8 cellular contexts compared by ENCODE assay signal in genomic region chr1:24744911-24745710, GRCh38. TPM values are rescaled to one million over a fixed set of nuclear protein-coding genes. Genes with fewer than 3 reads are reported as not detected.
A peak's percentile ranks its signal among the peaks of the same experiment; 100 is the strongest.
DNase-seq lines count a peak whose midpoint lies in the region; ATAC-seq, FAIRE-seq and TF ChIP-seq lines count a peak whose summit lies in the region.

TSS of gene CLIC4 (plus strand) at chr1:24745447. CDS start at chr1:24745554, 107 bp downstream.

- no peaks in the 10 kb centered on the region for H3K36me3 ChIP-seq in psoas muscle (ENCODE audit: insufficient read depth in 1 of 2, low read depth in 1 of 2)

- H3K4me3 Mint-ChIP-seq in T-helper 17 cell: peak within 1 kb of the TSS; percentile 88

- intact Hi-C loops in left ventricle myocardium superior (cut with micrococcal nuclease): loop anchor here (5.0 kb wide), 1 partner anchor 53 kb away; no protein-coding TSS in a partner anchor
- intact Hi-C loops in psoas muscle (cut with DNase I): loop anchor here in 1 of 2 donors (5.0 kb wide), 2 partner anchors 43 to 82 kb away; no protein-coding TSS in a partner anchor

- peak within 1 kb of the TSS; percentile 82 for H3K4me3 ChIP-seq in psoas muscle

- H3K9me3 ChIP-seq in T-helper 17 cell (ENCODE audit: control insufficient read depth, low read length, poor library complexity, severe bottlenecking) (no peaks in the 10 kb centered on the region), psoas muscle (no peaks in the 10 kb centered on the region)

- peak; percentile 66 for FAIRE-seq in urothelium cell line (lab: Jason Lieb, UNC)

- H3K27ac Mint-ChIP-seq in T-helper 17 cell: peak within 1 kb of the TSS; percentile 37

- no peaks in the 10 kb centered on the region for H3K4me1 ChIP-seq in psoas muscle

- peaks cover 13% of the 10 kb centered on the region for H3K27me3 Mint-ChIP-seq in T-helper 17 cell

- H3K4me1 Mint-ChIP-seq in T-helper 17 cell: peaks cover 14% of the 10 kb centered on the region

- in situ Hi-C loops in GM13976 (cut with MboI; ENCODE audit: low sequenced_read_pairs, unreplicated experiment): no loop called here

- peak within 1 kb of the TSS; percentile 79 for H3K27ac ChIP-seq in psoas muscle

- ATAC-seq in HG02852 (IDR thresholded peaks at IDR 0.05; ENCODE audit: unreplicated experiment): peak; percentile 64
- peak; percentile 91 for ATAC-seq in T-helper 17 cell
- peak; percentile 94 for ATAC-seq in left ventricle myocardium superior
- ATAC-seq in psoas muscle: peak; percentile 98 to 99 (median 99)

- peaks cover 3% of the 10 kb centered on the region for H3K36me3 Mint-ChIP-seq in T-helper 17 cell (ENCODE audit: low read depth)

- H3K27me3 ChIP-seq in psoas muscle (ENCODE audit: insufficient read depth in 3 of 3, low read length in 2 of 3): no peaks in the 10 kb centered on the region

- WGBS in psoas muscle, 3 donors: 0 to 1% (median 0%) methylated on average over 38 to 80 of the region's 80 CpGs

- peak; percentile 68 for TF ChIP-seq CTCF in GM13976 (IDR thresholded peaks at IDR 0.05; ENCODE audit: borderline replicate concordance, control extremely low read depth, extremely low read depth, insufficient read depth, missing control alignments)
- peak; percentile 21 for TF ChIP-seq CTCF in psoas muscle (IDR thresholded peaks at IDR 0.05)

- DNase-seq in GM13976 (ENCODE audit: low spot score) (peak; percentile 96), NCI-H146 treated with DMSO at 0.1 percent for 48 hours (lab: John Stamatoyannopoulos, UW; ENCODE audit: unreplicated experiment) (peak; percentile 89), T-helper 17 cell (peak; percentile 99 to 100 (median 99)), amygdala (lab: John Stamatoyannopoulos, UW) (peak; percentile 77 to 100 (median 99)), left ventricle myocardium superior (peak; percentile 100), psoas muscle (peak; percentile 100), urothelium cell line (ENCODE audit: low spot score) (peak; percentile 98)

RNA-seq across cellular contexts. Expression of gene CLIC4, which starts in this region (rescaled TPM):
- total RNA-seq in T-helper 17 cell: 1 to 10 TPM; 3.9 to 9.9 TPM
- total RNA-seq in left ventricle myocardium superior: 358 TPM
- total RNA-seq in psoas muscle: 10 to 100 TPM; 23.9 to 62.4 (median 45.4) TPM
- polyA plus RNA-seq in psoas muscle: 10 to 100 TPM; 22.1 to 67.3 (median 44.8) TPM

Comparison
In these comparisons a context has a peak if more than half of its experiments do, and no peak if none do; other contexts are left out.
1. Peak in every context shown above with its lines: DNase-seq, ATAC-seq, H3K4me3 ChIP-seq and H3K27ac ChIP-seq.